1 cellular context compared by ENCODE assay signal in the genomic region with DNA sequence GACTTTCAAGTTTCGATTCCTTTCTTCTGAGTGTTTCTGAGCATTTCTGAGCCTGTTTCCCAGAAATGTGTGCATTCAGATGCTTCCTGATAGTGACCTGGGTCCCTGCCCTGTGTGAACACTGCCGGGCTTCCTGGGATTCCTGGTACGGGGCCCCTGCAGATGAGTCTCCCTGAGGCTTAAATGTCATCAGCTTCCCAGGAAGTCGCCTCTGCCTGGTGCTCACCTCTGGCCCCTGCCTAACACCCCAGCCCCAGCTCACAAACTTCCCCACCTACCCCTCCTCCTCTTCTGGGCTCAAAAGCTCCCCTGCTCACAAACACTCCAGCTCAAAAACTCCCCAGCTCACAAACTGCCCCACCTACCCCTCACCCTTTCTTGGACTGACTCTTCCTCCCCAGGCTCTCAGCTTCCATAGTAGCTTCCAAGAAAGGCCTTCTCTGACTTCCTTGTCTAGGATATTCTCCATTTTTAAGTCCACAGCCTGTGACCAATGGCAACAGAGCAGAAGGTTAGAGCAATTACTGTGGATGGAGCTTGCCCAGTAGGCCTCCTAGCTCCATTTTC.
A peak's percentile ranks its signal among the peaks of the same experiment; 100 is the strongest.
TF ChIP-seq lines count a peak whose summit lies in the region.

No MANE protein-coding gene starts in this region.

TF ChIP-seq in HepG2, 621 proteins besides CTCF, POLR2A, EP300 and RAD21 (continued from another document and continues in another):
- TF ChIP-seq, protein P1, sequence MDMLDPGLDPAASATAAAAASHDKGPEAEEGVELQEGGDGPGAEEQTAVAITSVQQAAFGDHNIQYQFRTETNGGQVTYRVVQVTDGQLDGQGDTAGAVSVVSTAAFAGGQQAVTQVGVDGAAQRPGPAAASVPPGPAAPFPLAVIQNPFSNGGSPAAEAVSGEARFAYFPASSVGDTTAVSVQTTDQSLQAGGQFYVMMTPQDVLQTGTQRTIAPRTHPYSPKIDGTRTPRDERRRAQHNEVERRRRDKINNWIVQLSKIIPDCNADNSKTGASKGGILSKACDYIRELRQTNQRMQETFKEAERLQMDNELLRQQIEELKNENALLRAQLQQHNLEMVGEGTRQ (IDR thresholded peaks at IDR 0.05; ENCODE audit: low read depth, low read length), result no peak
- TF ChIP-seq, protein P1 (CRISPR knock-in tag; IDR thresholded peaks at IDR 0.05; ENCODE audit: borderline replicate concordance), result no peak
- TF ChIP-seq ZNF598 (CRISPR knock-in tag; IDR thresholded peaks at IDR 0.05; ENCODE audit: borderline replicate concordance), result no peak
- peak; percentile 66 for TF ChIP-seq SAP130 (CRISPR knock-in tag; IDR thresholded peaks at IDR 0.05; ENCODE audit: low read depth)
- TF ChIP-seq ZBTB7B (CRISPR knock-in tag; IDR thresholded peaks at IDR 0.05), result 0 out of 2 replicates have a peak, but pooled peaks have one; percentile 28
- TF ChIP-seq ZNF337 (CRISPR knock-in tag; IDR thresholded peaks at IDR 0.05; ENCODE audit: borderline replicate concordance, low read depth), result no peak
- 0 out of 2 replicates have a peak, but pooled peaks have one; percentile 22 for TF ChIP-seq HMG20B (CRISPR knock-in tag; conservative IDR thresholded peaks at IDR 0.05)
- TF ChIP-seq PPARG (CRISPR knock-in tag; conservative IDR thresholded peaks at IDR 0.05), result 0 out of 2 replicates have a peak, but pooled peaks have one; percentile 25
- peak; percentile 61 for TF ChIP-seq SOX5 (CRISPR knock-in tag; IDR thresholded peaks at IDR 0.05; ENCODE audit: borderline replicate concordance)
- no peak for TF ChIP-seq MAFG (CRISPR knock-in tag; IDR thresholded peaks at IDR 0.05)
- no peak for TF ChIP-seq NR2C2 (CRISPR knock-in tag; IDR thresholded peaks at IDR 0.05; ENCODE audit: borderline replicate concordance)
- TF ChIP-seq YEATS2 (CRISPR knock-in tag; IDR thresholded peaks at IDR 0.05; ENCODE audit: borderline replicate concordance), result 0 out of 2 replicates have a peak, but pooled peaks have one; percentile 37
- TF ChIP-seq YEATS4 (CRISPR knock-in tag; IDR thresholded peaks at IDR 0.05; ENCODE audit: borderline replicate concordance), result no peak
- TF ChIP-seq, protein P2, sequence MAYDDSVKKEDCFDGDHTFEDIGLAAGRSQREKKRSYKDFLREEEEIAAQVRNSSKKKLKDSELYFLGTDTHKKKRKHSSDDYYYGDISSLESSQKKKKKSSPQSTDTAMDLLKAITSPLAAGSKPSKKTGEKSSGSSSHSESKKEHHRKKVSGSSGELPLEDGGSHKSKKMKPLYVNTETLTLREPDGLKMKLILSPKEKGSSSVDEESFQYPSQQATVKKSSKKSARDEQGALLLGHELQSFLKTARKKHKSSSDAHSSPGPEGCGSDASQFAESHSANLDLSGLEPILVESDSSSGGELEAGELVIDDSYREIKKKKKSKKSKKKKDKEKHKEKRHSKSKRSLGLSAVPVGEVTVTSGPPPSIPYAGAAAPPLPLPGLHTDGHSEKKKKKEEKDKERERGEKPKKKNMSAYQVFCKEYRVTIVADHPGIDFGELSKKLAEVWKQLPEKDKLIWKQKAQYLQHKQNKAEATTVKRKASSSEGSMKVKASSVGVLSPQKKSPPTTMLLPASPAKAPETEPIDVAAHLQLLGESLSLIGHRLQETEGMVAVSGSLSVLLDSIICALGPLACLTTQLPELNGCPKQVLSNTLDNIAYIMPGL (CRISPR knock-in tag; IDR thresholded peaks at IDR 0.05; ENCODE audit: borderline replicate concordance in 1 of 2, low read depth in 1 of 2), result peak in 1 of 2 experiments; percentile 60; a peak in 2 of 4 replicates
- TF ChIP-seq KAT7 (CRISPR knock-in tag; IDR thresholded peaks at IDR 0.05; ENCODE audit: borderline replicate concordance), result 0 out of 2 replicates have a peak, but pooled peaks have one; percentile 36
- TF ChIP-seq NR2F1 (CRISPR knock-in tag; IDR thresholded peaks at IDR 0.05), result peak in 1 of 2 experiments; percentile 23; a peak in 1 of 4 replicates
- TF ChIP-seq ZNF660 (CRISPR knock-in tag; IDR thresholded peaks at IDR 0.05; ENCODE audit: borderline replicate concordance, low read depth), result no peak
- TF ChIP-seq TCF7 (IDR thresholded peaks at IDR 0.05; ENCODE audit: low read depth), result 0 out of 2 replicates have a peak, but pooled peaks have one; percentile 48
- TF ChIP-seq, protein P3, sequence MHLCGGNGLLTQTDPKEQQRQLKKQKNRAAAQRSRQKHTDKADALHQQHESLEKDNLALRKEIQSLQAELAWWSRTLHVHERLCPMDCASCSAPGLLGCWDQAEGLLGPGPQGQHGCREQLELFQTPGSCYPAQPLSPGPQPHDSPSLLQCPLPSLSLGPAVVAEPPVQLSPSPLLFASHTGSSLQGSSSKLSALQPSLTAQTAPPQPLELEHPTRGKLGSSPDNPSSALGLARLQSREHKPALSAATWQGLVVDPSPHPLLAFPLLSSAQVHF (CRISPR knock-in tag; IDR thresholded peaks at IDR 0.05), result no peak
- peak; percentile 29 for TF ChIP-seq CCAR2 (optimal IDR thresholded peaks at IDR 0.05; ENCODE audit: low read depth, low read length)
- TF ChIP-seq FOXO1 (CRISPR knock-in tag; IDR thresholded peaks at IDR 0.05), result peak; percentile 45; the same call in 1 of the 2 replicates
- 0 out of 2 replicates have a peak, but pooled peaks have one; percentile 60 for TF ChIP-seq SMAD3 (CRISPR knock-in tag; IDR thresholded peaks at IDR 0.05)
- TF ChIP-seq ZNF407 (CRISPR knock-in tag; IDR thresholded peaks at IDR 0.05; ENCODE audit: not compliant biosample characterization), result no peak
- TF ChIP-seq MLLT10 (CRISPR knock-in tag; IDR thresholded peaks at IDR 0.05), result no peak
- TF ChIP-seq ETV6 (CRISPR knock-in tag; conservative IDR thresholded peaks at IDR 0.05), result 0 out of 2 replicates have a peak, but pooled peaks have one; percentile 42
- TF ChIP-seq NR0B2 (CRISPR knock-in tag; IDR thresholded peaks at IDR 0.05), result no peak
- peak; percentile 66 for TF ChIP-seq ELF1 (CRISPR knock-in tag; IDR thresholded peaks at IDR 0.05)
- no peak for TF ChIP-seq MAZ (IDR thresholded peaks at IDR 0.05; ENCODE audit: borderline replicate concordance, low read depth, low read length)
- TF ChIP-seq MAZ (CRISPR knock-in tag; IDR thresholded peaks at IDR 0.05; ENCODE audit: low read depth), result no peak
- no peak for TF ChIP-seq CCDC6 (CRISPR knock-in tag; IDR thresholded peaks at IDR 0.05)
- TF ChIP-seq ZC3H4 (CRISPR knock-in tag; IDR thresholded peaks at IDR 0.05; ENCODE audit: borderline replicate concordance), result no peak; the same call in 1 of the 2 replicates
- peak; percentile 85 for TF ChIP-seq GATAD2A (CRISPR knock-in tag; IDR thresholded peaks at IDR 0.05)
- 0 out of 2 replicates have a peak, but pooled peaks have one; percentile 27 for TF ChIP-seq KDM4B (CRISPR knock-in tag; IDR thresholded peaks at IDR 0.05)
- no peak for TF ChIP-seq NFIB (CRISPR knock-in tag; IDR thresholded peaks at IDR 0.05; ENCODE audit: borderline replicate concordance)
- no peak for TF ChIP-seq NFE2 (CRISPR knock-in tag; IDR thresholded peaks at IDR 0.05)
- TF ChIP-seq PAXIP1 (CRISPR knock-in tag; conservative IDR thresholded peaks at IDR 0.05), result peak; percentile 58; the same call in 1 of the 2 replicates
- no peak for TF ChIP-seq U2AF1 (optimal IDR thresholded peaks at IDR 0.05; ENCODE audit: low read depth, low read length)
- no peak for TF ChIP-seq ZMYM4 (CRISPR knock-in tag; IDR thresholded peaks at IDR 0.05)
- TF ChIP-seq GZF1 (CRISPR knock-in tag; IDR thresholded peaks at IDR 0.05), result no peak
- TF ChIP-seq NFKB2 (CRISPR knock-in tag; IDR thresholded peaks at IDR 0.05; ENCODE audit: borderline replicate concordance), result no peak
- TF ChIP-seq FOSL2 (CRISPR knock-in tag; IDR thresholded peaks at IDR 0.05), result peak; percentile 80
- peak in 1 of 2 experiments; percentile 89; a peak in 2 of 4 replicates for TF ChIP-seq ATF4 (CRISPR knock-in tag; IDR thresholded peaks at IDR 0.05)
- TF ChIP-seq RXRA (CRISPR knock-in tag; IDR thresholded peaks at IDR 0.05), result peak; percentile 77; the same call in 1 of the 2 replicates
- no peak for TF ChIP-seq HOXA3 (CRISPR knock-in tag; IDR thresholded peaks at IDR 0.05)
